Comparison of ENCODE assay signal across 22 cellular contexts in the genomic region with DNA sequence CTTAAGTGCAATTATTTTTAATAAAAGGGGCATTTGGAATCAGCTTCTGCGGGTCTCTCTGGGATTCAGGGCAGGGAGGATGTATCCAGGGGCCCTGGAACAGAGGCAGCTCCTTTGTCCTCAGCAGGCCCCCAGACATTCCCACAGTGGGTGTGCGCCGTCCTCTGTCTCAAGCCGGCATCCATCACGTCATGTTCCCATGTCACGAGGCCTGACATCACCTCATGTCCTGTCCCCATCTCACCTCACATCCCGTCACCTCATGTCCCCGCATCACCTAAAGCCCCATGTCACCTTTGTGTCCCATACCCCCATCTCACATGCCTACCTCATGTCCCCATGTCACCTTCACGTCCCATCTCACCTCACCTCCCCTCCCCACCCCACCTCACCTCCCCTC. TPM values are rescaled to one million over a fixed set of nuclear protein-coding genes. Genes with fewer than 3 reads are reported as not detected.
"Had no signal": no experiment of that assay in that cellular context is flagged by ENCODE, and none has a peak within 500 bp of the region (broad histone marks: within the 10 kb centered on the region; RNA-seq: fewer than 3 reads in every experiment).

No MANE protein-coding gene starts in this region.

- H3K4me3 ChIP-seq: ascending aorta, mucosa of descending colon, spleen, tibial nerve, uterus had no signal

- H3K36me3 ChIP-seq: brain microvascular endothelial cell, uterus had no signal

- H3K4me1 ChIP-seq: ascending aorta, foreskin keratinocyte, tibial nerve, uterus had no signal

- H3K9me3 ChIP-seq: ascending aorta, mucosa of descending colon, uterus had no signal

- H3K36me3 Mint-ChIP-seq: activated CD4-positive, alpha-beta memory T cell treated with anti-CD3 and anti-CD28 coated beads for 36 hours had no signal

- H3K27me3 Mint-ChIP-seq: activated CD4-positive, alpha-beta memory T cell treated with anti-CD3 and anti-CD28 coated beads for 36 hours; activated naive CD4-positive, alpha-beta T cell treated with anti-CD3 and anti-CD28 coated beads, Interleukin-2, amount 50 U/mL, for 24 hours had no signal

- ATAC-seq: foreskin keratinocyte, left colon, mucosa of descending colon had no signal

- H3K27ac Mint-ChIP-seq: activated CD4-positive, alpha-beta memory T cell treated with anti-CD3 and anti-CD28 coated beads for 36 hours; activated naive CD4-positive, alpha-beta T cell treated with anti-CD3 and anti-CD28 coated beads, Interleukin-2, amount 50 U/mL, for 24 hours; memory B cell; T-helper 1 cell treated with Interleukin-12 subunit alpha and Interleukin-12 subunit beta and Interleukin-4 antibody, amounts not matched to agents 30 μg/mL and 1 μg/mL, for 36 hours had no signal

- H3K4me3 Mint-ChIP-seq: activated CD4-positive, alpha-beta memory T cell treated with anti-CD3 and anti-CD28 coated beads for 36 hours; activated naive CD4-positive, alpha-beta T cell treated with anti-CD3 and anti-CD28 coated beads, Interleukin-2, amount 50 U/mL, for 24 hours; memory B cell; T-helper 1 cell treated with Interleukin-12 subunit alpha and Interleukin-12 subunit beta and Interleukin-4 antibody, amounts not matched to agents 30 μg/mL and 1 μg/mL, for 36 hours had no signal

- H3K27ac ChIP-seq: ascending aorta, brain microvascular endothelial cell, foreskin keratinocyte, spleen, tibial nerve, uterus had no signal

- H3K4me1 Mint-ChIP-seq: memory B cell had no signal

- H3K27me3 ChIP-seq: ascending aorta, brain microvascular endothelial cell, uterus had no signal

- DNase-seq: activated CD4-positive, alpha-beta memory T cell treated with anti-CD3 and anti-CD28 coated beads for 36 hours; activated CD4-positive, alpha-beta T cell treated with anti-CD3 and anti-CD28 coated beads for 48 hours; activated gamma-delta T cell treated with Interleukin-2 at 50 U/mL for 16 hours; brain microvascular endothelial cell; central memory CD4-positive, alpha-beta T cell; dermis blood vessel endothelial cell; effector CD8-positive, alpha-beta T cell; foreskin keratinocyte; hypothalamus; left colon; mucosa of descending colon; nucleus accumbens; stimulated activated CD4-positive, alpha-beta T cell treated with anti-CD3 and anti-CD28 coated beads, Interleukin-4, amount 100 ng/mL, for 1 hour; stimulated activated naive CD4-positive, alpha-beta T cell treated with Interleukin-2 at 50 U/mL for 16 hours; T1000; uterus had no signal

RNA-seq across cellular contexts. Expression of a gene that starts 50.0 kb away (rescaled TPM):
- total RNA-seq: activated CD4-positive, alpha-beta memory T cell treated with anti-CD3 and anti-CD28 coated beads for 36 hours had no signal
